ENCODE assay signal across 8 cellular contexts in the genomic region with DNA sequence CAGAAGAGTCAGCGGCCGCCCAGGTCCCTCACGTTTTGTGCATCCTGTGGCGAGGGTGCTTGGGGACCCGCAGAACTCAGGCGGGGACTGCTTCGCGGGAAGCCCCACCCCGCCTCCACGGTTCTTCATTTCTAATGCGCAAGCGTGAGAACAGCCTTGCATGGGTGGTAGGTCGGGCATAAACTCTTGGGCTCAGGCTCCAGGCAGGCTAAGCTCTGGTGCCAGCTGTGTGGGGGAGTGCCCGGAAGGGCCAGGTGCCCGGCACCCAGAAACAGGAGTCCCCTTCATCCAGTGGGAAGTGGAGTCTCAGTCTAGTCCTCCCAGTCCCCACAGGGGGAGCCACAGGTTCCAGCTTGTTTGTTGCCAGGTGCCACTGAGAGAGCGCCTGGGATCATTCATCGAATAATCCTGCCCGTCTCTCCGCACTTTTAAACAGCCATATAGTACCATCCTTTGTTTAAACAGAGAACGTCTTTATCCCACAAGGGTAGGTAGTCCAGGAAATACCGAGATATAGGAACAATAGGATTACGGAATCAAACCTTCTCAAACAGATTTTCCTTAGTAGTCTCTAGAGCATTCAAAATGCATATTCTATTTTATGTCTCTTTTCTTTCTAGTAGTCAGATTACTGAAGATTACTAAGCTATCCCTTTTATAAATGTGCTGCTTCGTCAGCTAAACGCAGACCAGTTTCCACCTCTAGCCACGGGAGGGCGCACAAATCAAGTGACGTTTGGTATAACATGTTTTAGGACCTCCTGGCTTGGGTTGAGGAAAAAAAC. TPM values are rescaled to one million over a fixed set of nuclear protein-coding genes. Genes with fewer than 3 reads are reported as not detected.
DNase-seq lines count a peak whose midpoint lies in the region; ATAC-seq and TF ChIP-seq lines count a peak whose summit lies in the region.

No MANE protein-coding gene starts in this region.

- TF ChIP-seq POLR2A in right lobe of liver (IDR thresholded peaks at IDR 0.05), result no peak

- no peaks in the 10 kb centered on the region for H3K4me1 ChIP-seq in right lobe of liver

- no peaks in the 10 kb centered on the region for H3K9me3 ChIP-seq in right lobe of liver

- H3K4me3 ChIP-seq in AG09309 (ENCODE audit: control insufficient read depth, low read depth, low read length) (peak overlapping the region; percentile 54), dorsolateral prefrontal cortex (peak overlapping the region; percentile 29 to 69 (median 49)), right lobe of liver (peak overlapping the region; percentile 26 to 53 (median 36))

- no peaks in the 10 kb centered on the region for H3K36me3 ChIP-seq in right lobe of liver

- H3K27me3 ChIP-seq in dorsolateral prefrontal cortex (peaks cover 0 to 82% (median 29%) of the 10 kb centered on the region in 45 donors), right lobe of liver (no peaks in the 10 kb centered on the region)

- peak overlapping the region in 56 of 59 donors; percentile 3 to 90 (median 74) for H3K27ac ChIP-seq in dorsolateral prefrontal cortex
- H3K27ac ChIP-seq in right lobe of liver, result peak overlapping the region in 2 of 3 donors; percentile 39 to 41

- intact Hi-C loops in dorsolateral prefrontal cortex (cut with DNase I) (loop anchor here (1.0 to 10.0 kb wide), 4 partner anchors 13 to 192 kb away; a partner anchor contains a TSS), right lobe of liver (cut with DNase I) (no loop called here)

- peak; percentile 66 for ATAC-seq in GM18909 (IDR thresholded peaks at IDR 0.05; ENCODE audit: poor library complexity, unreplicated experiment)
- peak; percentile 72 for ATAC-seq in HG03460 (IDR thresholded peaks at IDR 0.05; ENCODE audit: unreplicated experiment)
- ATAC-seq in right lobe of liver, result peak; percentile 77 to 85 (median 81)

- TF ChIP-seq CTCF in AG09309 (IDR thresholded peaks at IDR 0.05; ENCODE audit: control insufficient read depth, insufficient read depth, low read depth, low read length, missing control alignments) (peak; percentile 70), dorsolateral prefrontal cortex (IDR thresholded peaks at IDR 0.05 in 54 of 56, conservative IDR thresholded peaks at IDR 0.05 in 2 of 56; ENCODE audit: low read depth in 1 of 56, partially characterized antibody in 56 of 56) (peak; percentile 45 to 78 (median 62)), right lobe of liver (IDR thresholded peaks at IDR 0.05) (peak; percentile 51 to 63 (median 58))

- DNase-seq in AG09309 (ENCODE audit: low read depth), result peak; percentile 17
- DNase-seq in NCI-H69 (lab: John Stamatoyannopoulos, UW), result peak; percentile 90
- DNase-seq in activated CD4-positive, alpha-beta T cell treated with anti-CD3 and anti-CD28 coated beads, Interleukin-2, amount 50 U/mL, for 4 hours, result peak; percentile 68
- DNase-seq in dorsolateral prefrontal cortex, result peak in 9 of 10 donors; percentile 48 to 80 (median 64)
- peak; percentile 59 to 64 (median 61) for DNase-seq in right lobe of liver
- peak; percentile 54 to 56 for DNase-seq in stimulated activated CD4-positive, alpha-beta T cell treated with anti-CD3 and anti-CD28 coated beads, Interleukin-4, amount 100 ng/mL, for 4 hours

- 10% methylated on average over 25 of the region's 27 CpGs for WGBS in right lobe of liver (ENCODE audit: insufficient coverage, low coverage, low lambda C conversion rate, missing lambda C conversion rate)

RNA-seq across cellular contexts. Expression of a gene that starts 12.7 kb away (rescaled TPM):
- total RNA-seq in dorsolateral prefrontal cortex (100 to 1,000 TPM in 7 of 120 experiments, 10 to 100 TPM in 113; 52.6 to 124 (median 81.9) TPM), right lobe of liver (10 to 100 TPM; 31.4 to 38.6 (median 33.4) TPM)

Comparison
In these comparisons a context has a peak if more than half of its experiments do, and no peak if none do; other contexts are left out.
1. Peak in every context shown above with its lines: DNase-seq, ATAC-seq, H3K4me3 ChIP-seq and H3K27ac ChIP-seq.
2. DNase-seq: peak in every context shown above with its lines; median percentile 90 in NCI-H69; 68 in activated CD4-positive, alpha-beta T cell treated with anti-CD3 and anti-CD28 coated beads, Interleukin-2, amount 50 U/mL, for 4 hours; 64 in dorsolateral prefrontal cortex; 61 in right lobe of liver; 55 in stimulated activated CD4-positive, alpha-beta T cell treated with anti-CD3 and anti-CD28 coated beads, Interleukin-4, amount 100 ng/mL, for 4 hours; 17 in AG09309.
3. intact Hi-C loops: an anchor here in dorsolateral prefrontal cortex (1.0 to 10.0 kb wide); none called in right lobe of liver.